Comparison of ENCODE assay signal across 11 cellular contexts in the genomic region with DNA sequence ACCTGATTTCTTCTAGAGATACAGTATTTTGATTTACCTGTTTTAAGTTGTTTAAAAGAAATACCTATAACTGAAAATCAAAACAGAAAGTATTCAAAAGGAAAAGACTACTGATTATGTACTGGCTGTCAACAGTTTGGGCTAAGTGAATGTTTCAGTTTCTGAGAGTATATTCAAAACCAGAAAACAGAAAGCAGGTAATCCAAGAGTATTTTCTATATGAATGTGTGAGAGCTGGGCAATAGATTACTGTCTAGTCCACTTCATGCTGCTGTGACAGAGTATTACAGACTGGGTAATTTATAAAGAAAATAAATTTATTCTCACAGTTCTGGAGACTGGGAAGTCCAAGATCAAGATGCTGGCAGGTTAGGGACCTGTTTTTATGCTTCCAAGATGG.
DNase-seq lines count a peak whose midpoint lies in the region; ATAC-seq and TF ChIP-seq lines count a peak whose summit lies in the region.
"Had no signal": no experiment of that assay in that cellular context is flagged by ENCODE, and none has a peak within 500 bp of the region (broad histone marks: within the 10 kb centered on the region; RNA-seq: fewer than 3 reads in every experiment).

No MANE protein-coding gene starts in this region.

- H3K4me3 Mint-ChIP-seq in T-helper 1 cell treated with Interleukin-12 subunit alpha and Interleukin-12 subunit beta and Interleukin-4 antibody, amounts not matched to agents 30 μg/mL and 1 μg/mL, for 36 hours = no peak overlapping the region
- H3K4me3 Mint-ChIP-seq in progenitor cell of endocrine pancreas (ENCODE audit: low read depth) = no peak overlapping the region
- H3K4me3 Mint-ChIP-seq: activated B cell treated with CpG ODN at 0.5 μM for 24 hours, neural crest cell had no signal

- ATAC-seq in GM18519 (IDR thresholded peaks at IDR 0.05; ENCODE audit: low FRiP score, unreplicated experiment) = peak; percentile 100
- peak; percentile 97 for ATAC-seq in GM19463 (IDR thresholded peaks at IDR 0.05; ENCODE audit: unreplicated experiment)
- peak; percentile 99 for ATAC-seq in HG02970 (IDR thresholded peaks at IDR 0.05; ENCODE audit: low FRiP score, unreplicated experiment)

- no peaks in the 10 kb centered on the region for H3K27me3 Mint-ChIP-seq in T-helper 1 cell treated with Interleukin-12 subunit alpha and Interleukin-12 subunit beta and Interleukin-4 antibody, amounts not matched to agents 30 μg/mL and 1 μg/mL, for 36 hours (ENCODE audit: low read depth)
- no peaks in the 10 kb centered on the region for H3K27me3 Mint-ChIP-seq in progenitor cell of endocrine pancreas

- TF ChIP-seq CTCF in progenitor cell of endocrine pancreas (IDR thresholded peaks at IDR 0.05; ENCODE audit: unreplicated experiment) = no peak

- H3K36me3 Mint-ChIP-seq in T-helper 1 cell treated with Interleukin-12 subunit alpha and Interleukin-12 subunit beta and Interleukin-4 antibody, amounts not matched to agents 30 μg/mL and 1 μg/mL, for 36 hours (ENCODE audit: low read depth) = peaks cover 13% of the 10 kb centered on the region
- H3K36me3 Mint-ChIP-seq in progenitor cell of endocrine pancreas (ENCODE audit: insufficient read depth) = no peaks in the 10 kb centered on the region

- H3K27ac Mint-ChIP-seq in T-helper 1 cell treated with Interleukin-12 subunit alpha and Interleukin-12 subunit beta and Interleukin-4 antibody, amounts not matched to agents 30 μg/mL and 1 μg/mL, for 36 hours = peak overlapping the region; percentile 32
- no peak overlapping the region for H3K27ac Mint-ChIP-seq in progenitor cell of endocrine pancreas
- H3K27ac Mint-ChIP-seq: activated B cell treated with CpG ODN at 0.5 μM for 24 hours had no signal

- H3K9me3 Mint-ChIP-seq in T-helper 1 cell treated with Interleukin-12 subunit alpha and Interleukin-12 subunit beta and Interleukin-4 antibody, amounts not matched to agents 30 μg/mL and 1 μg/mL, for 36 hours = peaks cover 3% of the 10 kb centered on the region
- H3K9me3 Mint-ChIP-seq in progenitor cell of endocrine pancreas (ENCODE audit: low read depth) = no peaks in the 10 kb centered on the region
- H3K9me3 Mint-ChIP-seq: activated B cell treated with CpG ODN at 0.5 μM for 24 hours, neural crest cell had no signal

- DNase-seq in DMS 273 treated with DMSO at 0.1 percent for 48 hours (lab: John Stamatoyannopoulos, UW) (no peak), DMS53 (lab: John Stamatoyannopoulos, UW) (no peak), progenitor cell of endocrine pancreas (ENCODE audit: low spot score, unreplicated experiment) (no peak), NAMALWA (ENCODE audit: low spot score) (no peak)
- DNase-seq: activated B cell treated with CpG ODN at 0.5 μM for 24 hours, erythroblast had no signal

- H3K4me1 Mint-ChIP-seq in T-helper 1 cell treated with Interleukin-12 subunit alpha and Interleukin-12 subunit beta and Interleukin-4 antibody, amounts not matched to agents 30 μg/mL and 1 μg/mL, for 36 hours (ENCODE audit: low read depth) = peaks cover 56% of the 10 kb centered on the region
- H3K4me1 Mint-ChIP-seq in progenitor cell of endocrine pancreas (ENCODE audit: low read depth) = no peaks in the 10 kb centered on the region
- H3K4me1 Mint-ChIP-seq: neural crest cell had no signal
